1 cellular context compared by ENCODE assay signal in the genomic region with DNA sequence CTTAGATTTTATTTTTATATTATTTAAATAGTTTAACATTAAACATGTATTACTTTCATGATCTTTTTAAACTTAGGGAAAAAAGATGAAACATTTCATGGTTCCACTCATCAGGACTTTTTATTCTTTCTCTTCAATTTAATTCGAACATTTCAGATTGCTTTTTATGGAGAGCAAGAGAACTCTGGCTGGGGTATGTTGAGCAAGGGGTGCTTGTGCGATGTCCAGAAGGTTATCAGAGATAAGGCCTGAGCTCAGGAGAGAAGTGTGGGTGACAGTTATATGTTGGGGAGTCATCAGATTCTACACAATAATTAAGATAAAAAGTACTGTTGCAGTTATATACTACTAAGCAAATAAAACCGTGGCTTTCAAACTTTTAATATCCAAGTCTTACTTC.
A peak's percentile ranks its signal among the peaks of the same experiment; 100 is the strongest.
TF ChIP-seq lines count a peak whose summit lies in the region.

No MANE protein-coding gene starts in this region.

TF ChIP-seq in K562, 482 proteins besides CTCF, POLR2A, EP300 and RAD21 (continued from another document and continues in another):
- TF ChIP-seq, protein P1, sequence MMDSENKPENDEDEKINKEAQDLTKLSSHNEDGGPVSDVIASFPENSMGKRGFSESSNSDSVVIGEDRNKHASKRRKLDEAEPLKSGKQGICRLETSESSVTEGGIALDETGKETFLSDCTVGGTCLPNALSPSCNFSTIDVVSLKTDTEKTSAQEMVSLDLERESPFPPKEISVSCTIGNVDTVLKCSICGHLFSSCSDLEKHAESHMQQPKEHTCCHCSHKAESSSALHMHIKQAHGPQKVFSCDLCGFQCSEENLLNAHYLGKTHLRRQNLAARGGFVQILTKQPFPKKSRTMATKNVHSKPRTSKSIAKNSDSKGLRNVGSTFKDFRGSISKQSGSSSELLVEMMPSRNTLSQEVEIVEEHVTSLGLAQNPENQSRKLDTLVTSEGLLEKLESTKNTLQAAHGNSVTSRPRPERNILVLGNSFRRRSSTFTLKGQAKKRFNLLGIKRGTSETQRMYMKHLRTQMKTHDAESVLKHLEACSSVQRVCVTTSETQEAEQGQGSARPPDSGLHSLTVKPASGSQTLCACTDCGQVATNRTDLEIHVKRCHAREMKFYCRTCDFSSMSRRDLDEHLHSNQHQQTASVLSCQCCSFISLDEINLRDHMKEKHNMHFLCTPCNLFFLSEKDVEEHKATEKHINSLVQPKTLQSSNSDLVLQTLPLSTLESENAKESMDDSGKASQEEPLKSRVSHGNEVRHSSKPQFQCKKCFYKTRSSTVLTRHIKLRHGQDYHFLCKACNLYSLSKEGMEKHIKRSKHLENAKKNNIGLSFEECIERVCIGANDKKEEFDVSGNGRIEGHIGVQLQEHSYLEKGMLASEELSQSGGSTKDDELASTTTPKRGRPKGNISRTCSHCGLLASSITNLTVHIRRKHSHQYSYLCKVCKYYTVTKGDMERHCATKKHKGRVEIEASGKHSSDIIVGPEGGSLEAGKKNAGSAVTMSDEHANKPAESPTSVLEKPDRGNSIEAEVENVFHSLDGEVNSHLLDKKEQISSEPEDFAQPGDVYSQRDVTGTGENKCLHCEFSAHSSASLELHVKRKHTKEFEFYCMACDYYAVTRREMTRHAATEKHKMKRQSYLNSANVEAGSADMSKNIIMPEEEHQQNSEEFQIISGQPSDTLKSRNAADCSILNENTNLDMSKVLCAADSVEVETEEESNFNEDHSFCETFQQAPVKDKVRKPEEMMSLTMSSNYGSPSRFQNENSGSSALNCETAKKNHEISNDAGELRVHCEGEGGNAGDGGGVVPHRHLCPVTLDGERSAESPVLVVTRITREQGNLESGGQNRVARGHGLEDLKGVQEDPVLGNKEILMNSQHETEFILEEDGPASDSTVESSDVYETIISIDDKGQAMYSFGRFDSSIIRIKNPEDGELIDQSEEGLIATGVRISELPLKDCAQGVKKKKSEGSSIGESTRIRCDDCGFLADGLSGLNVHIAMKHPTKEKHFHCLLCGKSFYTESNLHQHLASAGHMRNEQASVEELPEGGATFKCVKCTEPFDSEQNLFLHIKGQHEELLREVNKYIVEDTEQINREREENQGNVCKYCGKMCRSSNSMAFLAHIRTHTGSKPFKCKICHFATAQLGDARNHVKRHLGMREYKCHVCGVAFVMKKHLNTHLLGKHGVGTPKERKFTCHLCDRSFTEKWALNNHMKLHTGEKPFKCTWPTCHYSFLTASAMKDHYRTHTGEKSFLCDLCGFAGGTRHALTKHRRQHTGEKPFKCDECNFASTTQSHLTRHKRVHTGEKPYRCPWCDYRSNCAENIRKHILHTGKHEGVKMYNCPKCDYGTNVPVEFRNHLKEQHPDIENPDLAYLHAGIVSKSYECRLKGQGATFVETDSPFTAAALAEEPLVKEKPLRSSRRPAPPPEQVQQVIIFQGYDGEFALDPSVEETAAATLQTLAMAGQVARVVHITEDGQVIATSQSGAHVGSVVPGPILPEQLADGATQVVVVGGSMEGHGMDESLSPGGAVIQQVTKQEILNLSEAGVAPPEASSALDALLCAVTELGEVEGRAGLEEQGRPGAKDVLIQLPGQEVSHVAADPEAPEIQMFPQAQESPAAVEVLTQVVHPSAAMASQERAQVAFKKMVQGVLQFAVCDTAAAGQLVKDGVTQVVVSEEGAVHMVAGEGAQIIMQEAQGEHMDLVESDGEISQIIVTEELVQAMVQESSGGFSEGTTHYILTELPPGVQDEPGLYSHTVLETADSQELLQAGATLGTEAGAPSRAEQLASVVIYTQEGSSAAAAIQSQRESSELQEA (IDR thresholded peaks at IDR 0.05; ENCODE audit: low read depth), result no peak
- TF ChIP-seq, protein P2, sequence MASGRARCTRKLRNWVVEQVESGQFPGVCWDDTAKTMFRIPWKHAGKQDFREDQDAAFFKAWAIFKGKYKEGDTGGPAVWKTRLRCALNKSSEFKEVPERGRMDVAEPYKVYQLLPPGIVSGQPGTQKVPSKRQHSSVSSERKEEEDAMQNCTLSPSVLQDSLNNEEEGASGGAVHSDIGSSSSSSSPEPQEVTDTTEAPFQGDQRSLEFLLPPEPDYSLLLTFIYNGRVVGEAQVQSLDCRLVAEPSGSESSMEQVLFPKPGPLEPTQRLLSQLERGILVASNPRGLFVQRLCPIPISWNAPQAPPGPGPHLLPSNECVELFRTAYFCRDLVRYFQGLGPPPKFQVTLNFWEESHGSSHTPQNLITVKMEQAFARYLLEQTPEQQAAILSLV (tag; IDR thresholded peaks at IDR 0.05), result no peak
- TF ChIP-seq ELF1 (tag; IDR thresholded peaks at IDR 0.05) (no peak), HLTF (IDR thresholded peaks at IDR 0.05) (no peak), ETS2 (tag; IDR thresholded peaks at IDR 0.05; ENCODE audit: borderline replicate concordance, poor library complexity, severe bottlenecking) (no peak), ZNF584 (CRISPR knock-in tag; IDR thresholded peaks at IDR 0.05; ENCODE audit: low read depth) (no peak), OTX1 (CRISPR knock-in tag; IDR thresholded peaks at IDR 0.05) (no peak), GABPB1 (CRISPR knock-in tag; IDR thresholded peaks at IDR 0.05) (no peak), SIN3B (IDR thresholded peaks at IDR 0.05; ENCODE audit: low read depth) (no peak), MCM2 (IDR thresholded peaks at IDR 0.05; ENCODE audit: low read depth) (no peak), ZNF354B (CRISPR knock-in tag; IDR thresholded peaks at IDR 0.05) (no peak), MAFK (IDR thresholded peaks at IDR 0.05; ENCODE audit: low read length) (no peak), POLR3G (IDR thresholded peaks at IDR 0.05; ENCODE audit: extremely low read depth, insufficient read length, insufficient replicate concordance) (no peak), ATF7 (IDR thresholded peaks at IDR 0.05) (no peak), TEAD1 (CRISPR knock-in tag; IDR thresholded peaks at IDR 0.05) (no peak), SMARCB1 (IDR thresholded peaks at IDR 0.05; ENCODE audit: insufficient read length, low read depth) (peak; percentile 96), NFE2L1 (tag; IDR thresholded peaks at IDR 0.05; ENCODE audit: borderline replicate concordance, low read depth) (no peak), ZKSCAN1 (IDR thresholded peaks at IDR 0.05; ENCODE audit: low read depth, low read length) (no peak), CC2D1A (IDR thresholded peaks at IDR 0.05) (no peak), ZNF696 (CRISPR knock-in tag; conservative IDR thresholded peaks at IDR 0.05) (no peak), GABPA (tag; conservative IDR thresholded peaks at IDR 0.05; ENCODE audit: low read depth) (no peak), RHOXF2B (CRISPR knock-in tag; conservative IDR thresholded peaks at IDR 0.05) (no peak), RFX7 (CRISPR knock-in tag; IDR thresholded peaks at IDR 0.05) (no peak), ZNF311 (CRISPR knock-in tag; IDR thresholded peaks at IDR 0.05) (no peak), ERF (CRISPR knock-in tag; IDR thresholded peaks at IDR 0.05) (no peak), ETV1 (tag; conservative IDR thresholded peaks at IDR 0.05; ENCODE audit: low read depth) (no peak), CSDE1 (IDR thresholded peaks at IDR 0.05) (no peak)
- TF ChIP-seq, protein P3, sequence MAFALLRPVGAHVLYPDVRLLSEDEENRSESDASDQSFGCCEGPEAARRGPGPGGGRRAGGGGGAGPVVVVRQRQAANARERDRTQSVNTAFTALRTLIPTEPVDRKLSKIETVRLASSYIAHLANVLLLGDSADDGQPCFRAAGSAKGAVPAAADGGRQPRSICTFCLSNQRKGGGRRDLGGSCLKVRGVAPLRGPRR (CRISPR knock-in tag; IDR thresholded peaks at IDR 0.05), result no peak
- TF ChIP-seq, protein P4, sequence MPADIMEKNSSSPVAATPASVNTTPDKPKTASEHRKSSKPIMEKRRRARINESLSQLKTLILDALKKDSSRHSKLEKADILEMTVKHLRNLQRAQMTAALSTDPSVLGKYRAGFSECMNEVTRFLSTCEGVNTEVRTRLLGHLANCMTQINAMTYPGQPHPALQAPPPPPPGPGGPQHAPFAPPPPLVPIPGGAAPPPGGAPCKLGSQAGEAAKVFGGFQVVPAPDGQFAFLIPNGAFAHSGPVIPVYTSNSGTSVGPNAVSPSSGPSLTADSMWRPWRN (IDR thresholded peaks at IDR 0.05; ENCODE audit: low read depth), result peak; percentile 74
- TF ChIP-seq, protein P5, sequence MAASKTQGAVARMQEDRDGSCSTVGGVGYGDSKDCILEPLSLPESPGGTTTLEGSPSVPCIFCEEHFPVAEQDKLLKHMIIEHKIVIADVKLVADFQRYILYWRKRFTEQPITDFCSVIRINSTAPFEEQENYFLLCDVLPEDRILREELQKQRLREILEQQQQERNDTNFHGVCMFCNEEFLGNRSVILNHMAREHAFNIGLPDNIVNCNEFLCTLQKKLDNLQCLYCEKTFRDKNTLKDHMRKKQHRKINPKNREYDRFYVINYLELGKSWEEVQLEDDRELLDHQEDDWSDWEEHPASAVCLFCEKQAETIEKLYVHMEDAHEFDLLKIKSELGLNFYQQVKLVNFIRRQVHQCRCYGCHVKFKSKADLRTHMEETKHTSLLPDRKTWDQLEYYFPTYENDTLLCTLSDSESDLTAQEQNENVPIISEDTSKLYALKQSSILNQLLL (CRISPR knock-in tag; IDR thresholded peaks at IDR 0.05; ENCODE audit: borderline replicate concordance), result no peak
- TF ChIP-seq, protein P6, sequence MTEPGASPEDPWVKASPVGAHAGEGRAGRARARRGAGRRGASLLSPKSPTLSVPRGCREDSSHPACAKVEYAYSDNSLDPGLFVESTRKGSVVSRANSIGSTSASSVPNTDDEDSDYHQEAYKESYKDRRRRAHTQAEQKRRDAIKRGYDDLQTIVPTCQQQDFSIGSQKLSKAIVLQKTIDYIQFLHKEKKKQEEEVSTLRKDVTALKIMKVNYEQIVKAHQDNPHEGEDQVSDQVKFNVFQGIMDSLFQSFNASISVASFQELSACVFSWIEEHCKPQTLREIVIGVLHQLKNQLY (CRISPR knock-in tag; conservative IDR thresholded peaks at IDR 0.05), result no peak
- TF ChIP-seq, protein P7, sequence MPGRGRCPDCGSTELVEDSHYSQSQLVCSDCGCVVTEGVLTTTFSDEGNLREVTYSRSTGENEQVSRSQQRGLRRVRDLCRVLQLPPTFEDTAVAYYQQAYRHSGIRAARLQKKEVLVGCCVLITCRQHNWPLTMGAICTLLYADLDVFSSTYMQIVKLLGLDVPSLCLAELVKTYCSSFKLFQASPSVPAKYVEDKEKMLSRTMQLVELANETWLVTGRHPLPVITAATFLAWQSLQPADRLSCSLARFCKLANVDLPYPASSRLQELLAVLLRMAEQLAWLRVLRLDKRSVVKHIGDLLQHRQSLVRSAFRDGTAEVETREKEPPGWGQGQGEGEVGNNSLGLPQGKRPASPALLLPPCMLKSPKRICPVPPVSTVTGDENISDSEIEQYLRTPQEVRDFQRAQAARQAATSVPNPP (IDR thresholded peaks at IDR 0.05; ENCODE audit: borderline replicate concordance, insufficient read depth, insufficient read length), result no peak
- TF ChIP-seq, protein P8, sequence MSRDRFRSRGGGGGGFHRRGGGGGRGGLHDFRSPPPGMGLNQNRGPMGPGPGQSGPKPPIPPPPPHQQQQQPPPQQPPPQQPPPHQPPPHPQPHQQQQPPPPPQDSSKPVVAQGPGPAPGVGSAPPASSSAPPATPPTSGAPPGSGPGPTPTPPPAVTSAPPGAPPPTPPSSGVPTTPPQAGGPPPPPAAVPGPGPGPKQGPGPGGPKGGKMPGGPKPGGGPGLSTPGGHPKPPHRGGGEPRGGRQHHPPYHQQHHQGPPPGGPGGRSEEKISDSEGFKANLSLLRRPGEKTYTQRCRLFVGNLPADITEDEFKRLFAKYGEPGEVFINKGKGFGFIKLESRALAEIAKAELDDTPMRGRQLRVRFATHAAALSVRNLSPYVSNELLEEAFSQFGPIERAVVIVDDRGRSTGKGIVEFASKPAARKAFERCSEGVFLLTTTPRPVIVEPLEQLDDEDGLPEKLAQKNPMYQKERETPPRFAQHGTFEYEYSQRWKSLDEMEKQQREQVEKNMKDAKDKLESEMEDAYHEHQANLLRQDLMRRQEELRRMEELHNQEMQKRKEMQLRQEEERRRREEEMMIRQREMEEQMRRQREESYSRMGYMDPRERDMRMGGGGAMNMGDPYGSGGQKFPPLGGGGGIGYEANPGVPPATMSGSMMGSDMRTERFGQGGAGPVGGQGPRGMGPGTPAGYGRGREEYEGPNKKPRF (IDR thresholded peaks at IDR 0.05; ENCODE audit: low read depth, low read length), result no peak
- TF ChIP-seq, protein P9, sequence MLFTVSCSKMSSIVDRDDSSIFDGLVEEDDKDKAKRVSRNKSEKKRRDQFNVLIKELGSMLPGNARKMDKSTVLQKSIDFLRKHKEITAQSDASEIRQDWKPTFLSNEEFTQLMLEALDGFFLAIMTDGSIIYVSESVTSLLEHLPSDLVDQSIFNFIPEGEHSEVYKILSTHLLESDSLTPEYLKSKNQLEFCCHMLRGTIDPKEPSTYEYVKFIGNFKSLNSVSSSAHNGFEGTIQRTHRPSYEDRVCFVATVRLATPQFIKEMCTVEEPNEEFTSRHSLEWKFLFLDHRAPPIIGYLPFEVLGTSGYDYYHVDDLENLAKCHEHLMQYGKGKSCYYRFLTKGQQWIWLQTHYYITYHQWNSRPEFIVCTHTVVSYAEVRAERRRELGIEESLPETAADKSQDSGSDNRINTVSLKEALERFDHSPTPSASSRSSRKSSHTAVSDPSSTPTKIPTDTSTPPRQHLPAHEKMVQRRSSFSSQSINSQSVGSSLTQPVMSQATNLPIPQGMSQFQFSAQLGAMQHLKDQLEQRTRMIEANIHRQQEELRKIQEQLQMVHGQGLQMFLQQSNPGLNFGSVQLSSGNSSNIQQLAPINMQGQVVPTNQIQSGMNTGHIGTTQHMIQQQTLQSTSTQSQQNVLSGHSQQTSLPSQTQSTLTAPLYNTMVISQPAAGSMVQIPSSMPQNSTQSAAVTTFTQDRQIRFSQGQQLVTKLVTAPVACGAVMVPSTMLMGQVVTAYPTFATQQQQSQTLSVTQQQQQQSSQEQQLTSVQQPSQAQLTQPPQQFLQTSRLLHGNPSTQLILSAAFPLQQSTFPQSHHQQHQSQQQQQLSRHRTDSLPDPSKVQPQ (CRISPR knock-in tag; IDR thresholded peaks at IDR 0.05; ENCODE audit: borderline replicate concordance), result no peak
- TF ChIP-seq, protein P10, sequence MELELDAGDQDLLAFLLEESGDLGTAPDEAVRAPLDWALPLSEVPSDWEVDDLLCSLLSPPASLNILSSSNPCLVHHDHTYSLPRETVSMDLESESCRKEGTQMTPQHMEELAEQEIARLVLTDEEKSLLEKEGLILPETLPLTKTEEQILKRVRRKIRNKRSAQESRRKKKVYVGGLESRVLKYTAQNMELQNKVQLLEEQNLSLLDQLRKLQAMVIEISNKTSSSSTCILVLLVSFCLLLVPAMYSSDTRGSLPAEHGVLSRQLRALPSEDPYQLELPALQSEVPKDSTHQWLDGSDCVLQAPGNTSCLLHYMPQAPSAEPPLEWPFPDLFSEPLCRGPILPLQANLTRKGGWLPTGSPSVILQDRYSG (tag; conservative IDR thresholded peaks at IDR 0.05; ENCODE audit: low read depth), result no peak
- TF ChIP-seq, protein P11, sequence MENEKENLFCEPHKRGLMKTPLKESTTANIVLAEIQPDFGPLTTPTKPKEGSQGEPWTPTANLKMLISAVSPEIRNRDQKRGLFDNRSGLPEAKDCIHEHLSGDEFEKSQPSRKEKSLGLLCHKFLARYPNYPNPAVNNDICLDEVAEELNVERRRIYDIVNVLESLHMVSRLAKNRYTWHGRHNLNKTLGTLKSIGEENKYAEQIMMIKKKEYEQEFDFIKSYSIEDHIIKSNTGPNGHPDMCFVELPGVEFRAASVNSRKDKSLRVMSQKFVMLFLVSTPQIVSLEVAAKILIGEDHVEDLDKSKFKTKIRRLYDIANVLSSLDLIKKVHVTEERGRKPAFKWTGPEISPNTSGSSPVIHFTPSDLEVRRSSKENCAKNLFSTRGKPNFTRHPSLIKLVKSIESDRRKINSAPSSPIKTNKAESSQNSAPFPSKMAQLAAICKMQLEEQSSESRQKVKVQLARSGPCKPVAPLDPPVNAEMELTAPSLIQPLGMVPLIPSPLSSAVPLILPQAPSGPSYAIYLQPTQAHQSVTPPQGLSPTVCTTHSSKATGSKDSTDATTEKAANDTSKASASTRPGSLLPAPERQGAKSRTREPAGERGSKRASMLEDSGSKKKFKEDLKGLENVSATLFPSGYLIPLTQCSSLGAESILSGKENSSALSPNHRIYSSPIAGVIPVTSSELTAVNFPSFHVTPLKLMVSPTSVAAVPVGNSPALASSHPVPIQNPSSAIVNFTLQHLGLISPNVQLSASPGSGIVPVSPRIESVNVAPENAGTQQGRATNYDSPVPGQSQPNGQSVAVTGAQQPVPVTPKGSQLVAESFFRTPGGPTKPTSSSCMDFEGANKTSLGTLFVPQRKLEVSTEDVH (IDR thresholded peaks at IDR 0.05; ENCODE audit: low read depth, partially characterized antibody), result no peak
